ENCODE assay signal across 22 cellular contexts in the genomic region with DNA sequence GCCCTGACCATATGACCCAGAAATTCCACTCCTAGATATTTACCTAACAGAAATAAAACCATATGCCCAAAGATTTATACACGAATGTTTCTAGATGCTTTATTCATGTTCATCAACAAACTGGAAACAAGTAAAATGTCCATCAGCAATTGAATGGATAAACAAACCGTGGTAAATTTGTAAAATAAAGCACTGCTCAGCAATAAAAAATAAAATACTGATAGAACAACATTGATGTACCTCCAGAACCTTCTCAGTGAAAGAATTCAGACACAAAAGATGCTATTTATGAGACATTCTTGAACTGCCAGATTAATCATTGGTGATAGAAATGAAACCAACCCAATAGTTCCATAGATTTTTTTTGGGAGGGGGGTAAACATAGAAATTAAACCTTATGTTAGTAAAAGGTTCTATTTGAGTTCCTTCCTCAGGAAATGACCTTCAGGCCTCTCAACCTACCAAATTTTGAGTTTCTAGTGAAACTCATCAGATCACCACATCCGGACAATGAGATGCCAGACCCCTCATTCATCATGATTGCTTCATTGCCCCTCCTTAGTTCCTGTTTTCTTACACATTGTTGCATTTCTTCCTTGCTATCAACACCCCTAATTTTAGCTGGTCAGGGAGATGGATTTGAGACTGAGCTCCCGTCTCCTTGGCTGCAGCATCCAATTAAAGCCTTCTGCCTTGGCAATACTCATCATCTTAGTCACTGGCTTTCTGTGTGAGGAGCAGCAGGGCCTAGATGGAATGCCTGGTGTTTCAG.
DNase-seq lines count a peak whose midpoint lies in the region; ATAC-seq and TF ChIP-seq lines count a peak whose summit lies in the region.
"Had no signal": no experiment of that assay in that cellular context is flagged by ENCODE, and none has a peak within 500 bp of the region (broad histone marks: within the 10 kb centered on the region; RNA-seq: fewer than 3 reads in every experiment).

No MANE protein-coding gene starts in this region.

- no peak for ATAC-seq in HG02938 (IDR thresholded peaks at IDR 0.05; ENCODE audit: unreplicated experiment)
- ATAC-seq: naive thymus-derived CD8-positive, alpha-beta T cell had no signal

- H3K27ac ChIP-seq in uterus = peak overlapping the region; percentile 35 to 43
- H3K27ac ChIP-seq: prostate gland, spleen, tibial nerve had no signal

- H3K36me3 ChIP-seq in uterus = no peaks in the 10 kb centered on the region
- H3K36me3 ChIP-seq: prostate gland, spleen, tibial nerve had no signal

- no peaks in the 10 kb centered on the region for H3K4me1 ChIP-seq in uterus
- H3K4me1 ChIP-seq: prostate gland, tibial nerve had no signal

- DNase-seq in SKM-1 treated with dmso at 0.1 percent for 144 hours (lab: John Stamatoyannopoulos, UW; ENCODE audit: unreplicated experiment) (peak; percentile 49), SKM-1 (lab: John Stamatoyannopoulos, UW; ENCODE audit: unreplicated experiment) (no peak), NB4 (ENCODE audit: low read depth) (peak; percentile 91), choroid plexus epithelial cell (ENCODE audit: low read depth) (peak; percentile 29), uterus (no peak), NCI-H345 (lab: John Stamatoyannopoulos, UW) (no peak)
- no peak for DNase-seq in activated CD8-positive, alpha-beta memory T cell treated with anti-CD3 and anti-CD28 coated beads for 24 hours
- DNase-seq: 8988T; activated CD4-positive, CD25-positive, alpha-beta regulatory T cell; CD4-positive, alpha-beta T cell; cerebellar nuclear complex; DMS79 treated with DMSO at 0.1 percent for 48 hours; endodermal cell; H7; MM.1S; naive thymus-derived CD8-positive, alpha-beta T cell; NCI-H2107; spleen; stimulated activated naive CD4-positive, alpha-beta T cell had no signal

- H3K4me3 ChIP-seq in NB4 (ENCODE audit: low read depth, low read length) (no peak overlapping the region), choroid plexus epithelial cell (ENCODE audit: low read depth, low read length) (no peak overlapping the region), uterus (no peak overlapping the region)
- H3K4me3 ChIP-seq: prostate gland, spleen, tibial nerve had no signal

- TF ChIP-seq POLR2A in NB4 (IDR thresholded peaks at IDR 0.05; ENCODE audit: extremely low read depth, insufficient read length) (no peak), uterus (IDR thresholded peaks at IDR 0.05) (no peak)

- TF ChIP-seq CTCF in NB4 (IDR thresholded peaks at IDR 0.05; ENCODE audit: low read depth, low read length) = no peak
- no peak for TF ChIP-seq CTCF in choroid plexus epithelial cell (conservative IDR thresholded peaks at IDR 0.05; ENCODE audit: low read depth, low read length)
- no peak for TF ChIP-seq CTCF in uterus (IDR thresholded peaks at IDR 0.05)

- no peaks in the 10 kb centered on the region for H3K27me3 ChIP-seq in uterus
- H3K27me3 ChIP-seq: spleen, tibial nerve had no signal

- intact Hi-C loops in uterus (cut with DNase I; ENCODE audit: low total_unique reads) = no loop called here

- no peaks in the 10 kb centered on the region for H3K9me3 ChIP-seq in uterus
- H3K9me3 ChIP-seq: prostate gland, spleen, tibial nerve had no signal

Comparison
In these comparisons a context has a peak if more than half of its experiments do, and no peak if none do; other contexts are left out.
1. DNase-seq: peak in SKM-1 treated with dmso at 0.1 percent for 144 hours (single experiment), NB4 (single experiment) and choroid plexus epithelial cell (single experiment); none in SKM-1 (single experiment), uterus (0 of 2), NCI-H345 (single experiment) and activated CD8-positive, alpha-beta memory T cell treated with anti-CD3 and anti-CD28 coated beads for 24 hours (single experiment).